10 cellular contexts compared by ENCODE assay signal in genomic region chr6:19349429-19349828, GRCh38.
"Had no signal": no experiment of that assay in that cellular context is flagged by ENCODE, and none has a peak within 500 bp of the region (broad histone marks: within the 10 kb centered on the region; RNA-seq: fewer than 3 reads in every experiment).

No MANE protein-coding gene starts in this region.

- H2AFZ ChIP-seq: GM23248 had no signal

- H3K4me3 ChIP-seq: GM23248 had no signal

- H3K27ac ChIP-seq: GM23248, HL-60 had no signal

- FAIRE-seq: H54, HepG2 had no signal

- H3K9ac ChIP-seq: GM23248 had no signal

- H3K4me3 Mint-ChIP-seq: H9, HFFc6, IgD-negative memory B cell had no signal

- DNase-seq: GM23248, GOT3, H9, HCEC 1CT, HFFc6, KG1 had no signal

- H3K4me1 Mint-ChIP-seq: H9, IgD-negative memory B cell had no signal

- H3K27ac Mint-ChIP-seq: H9, HFFc6, IgD-negative memory B cell had no signal

- H3K36me3 Mint-ChIP-seq: IgD-negative memory B cell had no signal

- ATAC-seq: HepG2 had no signal
